28 cellular contexts compared by ENCODE assay signal in genomic region chr7:119252962-119253361, GRCh38.
"Had no signal": no experiment of that assay in that cellular context is flagged by ENCODE, and none has a peak within 500 bp of the region (broad histone marks: within the 10 kb centered on the region; RNA-seq: fewer than 3 reads in every experiment).

No MANE protein-coding gene starts in this region.

- H3K27me3 ChIP-seq: left lung, pancreas, stomach, testis, thyroid gland, transverse colon, upper lobe of left lung, vagina had no signal

- H3K4me1 ChIP-seq: left lung, lower lobe of right lung, pancreas, prostate gland, stomach, testis, thyroid gland, transverse colon, upper lobe of left lung, vagina had no signal

- H3K9me3 ChIP-seq: left lung, lower lobe of right lung, pancreas, prostate gland, stomach, testis, thyroid gland, transverse colon, upper lobe of left lung, vagina had no signal

- H3K4me3 ChIP-seq: left lung, lower lobe of right lung, pancreas, prostate gland, skin epidermis, stomach, testis, thyroid gland, transverse colon, upper lobe of left lung, vagina had no signal

- DNase-seq: hypothalamus; immature natural killer cell; kidney; left colon; left lung; lower lobe of right lung; mammary epithelial cell; mesenchymal stem cell; naive thymus-derived CD8-positive, alpha-beta T cell; nucleus accumbens; pancreas; posterior cingulate gyrus; retina; right cardiac atrium; stimulated activated CD4-positive, alpha-beta T cell treated with anti-CD3 and anti-CD28 coated beads, Interleukin-12 subunit alpha, Interleukin-12 subunit beta, amount 100 ng/mL, for 4 hours; stimulated activated CD4-positive, alpha-beta T cell treated with anti-CD3 and anti-CD28 coated beads, Interleukin-15, amount 100 ng/mL, for 24 hours; stimulated activated CD4-positive, alpha-beta T cell treated with anti-CD3 and anti-CD28 coated beads, Interleukin-2, amount 100 ng/mL, for 24 hours; stimulated activated CD4-positive, alpha-beta T cell treated with anti-CD3 and anti-CD28 coated beads, Interleukin-4, amount 100 ng/mL, for 1 hour; stimulated activated naive B cell treated with anti-CD40 and anti-IgM and Interleukin-4, amounts not matched to agents 10 μg/mL and 1 μg/mL and 100 μg/mL, for 72 hours; stimulated activated naive CD8-positive, alpha-beta T cell treated with anti-CD3 and anti-CD28 coated beads, Interleukin-15, Interleukin-2, amounts not matched to agents 100 U/mL and 50 U/mL, for 24 hours; stomach; testis; thyroid gland; transverse colon; upper lobe of left lung had no signal

- H3K27ac ChIP-seq: left lung, lower lobe of right lung, pancreas, prostate gland, skin epidermis, stomach, testis, thyroid gland, transverse colon, upper lobe of left lung, vagina had no signal

- H3K36me3 ChIP-seq: left lung, lower lobe of right lung, pancreas, prostate gland, stomach, thyroid gland, transverse colon, upper lobe of left lung, vagina had no signal

- ATAC-seq: left colon; left lung; lower lobe of right lung; naive thymus-derived CD8-positive, alpha-beta T cell; pancreas; right cardiac atrium; stimulated activated naive B cell treated with anti-CD40 and anti-IgM and Interleukin-4, amounts not matched to agents 10 μg/mL and 1 μg/mL and 100 μg/mL, for 72 hours; stimulated activated naive CD8-positive, alpha-beta T cell treated with anti-CD3 and anti-CD28 coated beads, Interleukin-15, Interleukin-2, amounts not matched to agents 100 U/mL and 50 U/mL, for 24 hours had no signal
